Comparison of ENCODE assay signal across 10 cellular contexts in the genomic region with DNA sequence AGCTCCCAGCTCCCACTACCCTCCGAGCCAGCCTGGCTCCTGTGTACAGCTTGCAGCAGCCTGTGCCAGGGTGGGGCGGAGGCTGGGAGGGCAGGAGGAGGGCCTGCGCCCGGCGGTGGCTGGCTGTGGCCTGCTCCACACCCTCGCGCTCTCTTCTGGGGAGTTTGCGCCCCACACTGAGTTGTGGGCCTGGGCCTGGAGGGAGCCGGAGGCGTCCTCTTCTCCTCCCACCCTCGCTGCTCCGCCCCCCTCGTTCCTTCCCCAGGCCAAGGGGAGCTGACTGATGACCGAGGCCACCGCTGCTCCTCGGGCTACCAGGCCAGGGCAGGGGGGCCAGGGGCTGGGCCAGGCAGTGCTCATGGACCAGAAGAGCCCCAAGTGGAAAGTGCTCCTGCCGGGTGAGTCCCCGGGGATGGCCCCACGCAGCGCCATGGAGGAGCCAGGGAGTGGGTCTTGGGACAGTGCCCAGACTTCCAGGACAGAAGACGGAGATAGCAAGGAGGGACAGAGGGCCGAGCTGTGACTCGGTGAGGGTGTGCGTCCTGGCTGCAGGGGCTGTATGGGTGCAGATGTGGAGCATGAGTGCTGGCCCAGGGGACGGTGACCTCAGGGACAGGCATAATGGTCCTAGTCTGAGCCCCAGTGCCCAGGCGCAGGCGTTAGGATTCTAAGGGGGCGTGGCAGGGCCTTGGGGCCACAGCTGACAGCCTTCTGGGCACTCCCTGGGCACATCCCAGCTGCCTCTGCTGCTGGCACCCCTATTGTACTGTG.
DNase-seq lines count a peak whose midpoint lies in the region; ATAC-seq and TF ChIP-seq lines count a peak whose summit lies in the region.
"Had no signal": no experiment of that assay in that cellular context is flagged by ENCODE, and none has a peak within 500 bp of the region (broad histone marks: within the 10 kb centered on the region; RNA-seq: fewer than 3 reads in every experiment).

No MANE protein-coding gene starts in this region.

- no peaks in the 10 kb centered on the region for H3K36me3 Mint-ChIP-seq in CD4-positive, alpha-beta memory T cell

- H3K27ac ChIP-seq in Peyer's patch = peak overlapping the region; percentile 17 to 64 (median 38)
- H3K27ac ChIP-seq in CD4-positive, alpha-beta memory T cell (ENCODE audit: low read depth, low read length) = no peak overlapping the region
- H3K27ac ChIP-seq: neutrophil had no signal

- H3K36me3 ChIP-seq in Peyer's patch = no peaks in the 10 kb centered on the region
- no peaks in the 10 kb centered on the region for H3K36me3 ChIP-seq in CD4-positive, alpha-beta memory T cell (ENCODE audit: insufficient read depth, low read length)
- H3K36me3 ChIP-seq: neutrophil had no signal

- intact Hi-C loops in posterior vena cava (cut with DNase I) = no loop called here
- intact Hi-C loops in CD4-positive, alpha-beta memory T cell (cut with micrococcal nuclease) = loop anchor here (1.0 to 2.0 kb wide), 2 partner anchors 239 to 348 kb away; no protein-coding TSS in a partner anchor

- H3K9me3 Mint-ChIP-seq in CD4-positive, alpha-beta memory T cell = no peaks in the 10 kb centered on the region

- H3K4me1 ChIP-seq in Peyer's patch = peaks cover 0 to 34% (median 0%) of the 10 kb centered on the region in 4 donors
- H3K4me1 ChIP-seq in CD4-positive, alpha-beta memory T cell (ENCODE audit: insufficient read depth, low read length) = no peaks in the 10 kb centered on the region

- peaks cover 0 to 5% (median 1%) of the 10 kb centered on the region in 4 donors for H3K4me1 Mint-ChIP-seq in CD4-positive, alpha-beta memory T cell

- DNase-seq in Ammon's horn (ENCODE audit: low spot score) (peak; percentile 28), Peyer's patch (peak in 2 of 3 donors; percentile 73 to 87), fibroblast of the aortic adventitia (ENCODE audit: low read depth) (peak; percentile 56), posterior vena cava (ENCODE audit: low spot score) (peak; percentile 91)
- DNase-seq in CD4-positive, alpha-beta memory T cell = no peak
- DNase-seq: activated CD4-positive, alpha-beta T cell treated with anti-CD3 and anti-CD28 coated beads, Interleukin-2, amount 50 U/mL, for 1 hour had no signal

- TF ChIP-seq POLR2A in Peyer's patch (IDR thresholded peaks at IDR 0.05) = no peak

- H3K4me3 Mint-ChIP-seq in CD4-positive, alpha-beta memory T cell = no peak overlapping the region

- ATAC-seq in HG03175 (IDR thresholded peaks at IDR 0.05; ENCODE audit: unreplicated experiment) = no peak
- no peak for ATAC-seq in GM19463 (IDR thresholded peaks at IDR 0.05; ENCODE audit: unreplicated experiment)
- ATAC-seq in HG02588 (IDR thresholded peaks at IDR 0.05; ENCODE audit: unreplicated experiment) = no peak

- H3K27me3 Mint-ChIP-seq in CD4-positive, alpha-beta memory T cell = peaks cover 1% of the 10 kb centered on the region in 2 donors

- no peaks in the 10 kb centered on the region for H3K27me3 ChIP-seq in Peyer's patch
- no peaks in the 10 kb centered on the region for H3K27me3 ChIP-seq in CD4-positive, alpha-beta memory T cell (ENCODE audit: insufficient read depth, low read length)
- H3K27me3 ChIP-seq: neutrophil had no signal

- POLR2A ChIA-PET in CD4-positive, alpha-beta memory T cell (lab: Charles Lee; ENCODE audit: partially characterized antibody) = no interaction called here

- CTCF ChIA-PET in CD4-positive, alpha-beta memory T cell (lab: Charles Lee; ENCODE audit: partially characterized antibody) = no interaction called here

- no peaks in the 10 kb centered on the region for H3K9me3 ChIP-seq in Peyer's patch
- no peaks in the 10 kb centered on the region for H3K9me3 ChIP-seq in CD4-positive, alpha-beta memory T cell (ENCODE audit: control insufficient read depth in 1 of 2, low read length in 2 of 2)
- H3K9me3 ChIP-seq: neutrophil had no signal

- H3K27ac Mint-ChIP-seq in CD4-positive, alpha-beta memory T cell = no peak overlapping the region

- TF ChIP-seq CTCF in Peyer's patch (IDR thresholded peaks at IDR 0.05) = peak in 3 of 6 experiments; percentile 26 to 48 (median 39)
- TF ChIP-seq CTCF in fibroblast of the aortic adventitia (IDR thresholded peaks at IDR 0.05; ENCODE audit: insufficient read depth, low read length) = peak; percentile 10

- H3K4me3 ChIP-seq in Peyer's patch = peak overlapping the region in 2 of 4 donors; percentile 4 to 22
- peak overlapping the region; percentile 39 for H3K4me3 ChIP-seq in fibroblast of the aortic adventitia (ENCODE audit: low read depth, low read length)
- no peak overlapping the region for H3K4me3 ChIP-seq in CD4-positive, alpha-beta memory T cell (ENCODE audit: low read length in 2 of 2)

Comparison
In these comparisons a context has a peak if more than half of its experiments do, and no peak if none do; other contexts are left out.
1. DNase-seq: peak in Ammon's horn (single experiment), Peyer's patch (2 of 3), fibroblast of the aortic adventitia (single experiment) and posterior vena cava (single experiment); none in CD4-positive, alpha-beta memory T cell (0 of 5).